27 cellular contexts compared by ENCODE assay signal in the genomic region with DNA sequence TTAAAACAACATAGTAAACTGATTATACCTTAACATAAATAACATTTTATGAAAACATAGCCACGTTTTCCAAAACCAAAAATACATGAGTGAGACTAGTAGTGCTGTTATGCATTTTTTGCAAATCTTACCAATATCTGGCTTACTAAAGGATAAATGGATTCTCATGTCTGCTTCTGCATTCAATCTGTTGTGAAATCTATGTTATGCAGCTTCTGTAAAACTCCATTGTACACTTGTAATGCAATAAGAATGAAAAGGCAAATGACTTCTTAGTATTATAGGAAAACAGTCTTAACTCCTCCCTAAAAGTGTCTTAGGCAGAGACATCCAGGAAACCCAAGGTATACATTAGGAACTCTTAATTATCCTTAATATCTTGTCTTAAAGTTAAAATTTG.
"Had no signal": no experiment of that assay in that cellular context is flagged by ENCODE, and none has a peak within 500 bp of the region (broad histone marks: within the 10 kb centered on the region; RNA-seq: fewer than 3 reads in every experiment).

No MANE protein-coding gene starts in this region.

- ATAC-seq: heart right ventricle; left cardiac atrium; naive thymus-derived CD4-positive, alpha-beta T cell; sciatic nerve; stimulated activated memory B cell treated with anti-CD40 and anti-IgM and Interleukin-4, amounts not matched to agents 10 μg/mL and 1 μg/mL and 100 μg/mL, for 72 hours; stimulated activated naive CD8-positive, alpha-beta T cell treated with anti-CD3 and anti-CD28 coated beads, Interleukin-15, Interleukin-2, amounts not matched to agents 100 U/mL and 50 U/mL, for 24 hours had no signal

- H3K27me3 ChIP-seq: heart right ventricle, right atrium auricular region, testis, tibial artery, upper lobe of left lung had no signal

- H3K36me3 Mint-ChIP-seq: stimulated activated memory B cell treated with anti-CD40 and anti-IgM and Interleukin-4, amounts not matched to agents 10 μg/mL and 1 μg/mL and 100 μg/mL, for 72 hours had no signal

- H3K4me1 Mint-ChIP-seq: nephron progenitor cell; stimulated activated memory B cell treated with anti-CD40 and anti-IgM and Interleukin-4, amounts not matched to agents 10 μg/mL and 1 μg/mL and 100 μg/mL, for 72 hours had no signal

- H3K27ac ChIP-seq: coronary artery, left lung, prostate gland, right atrium auricular region, testis, tibial artery, upper lobe of left lung had no signal

- H3K27ac Mint-ChIP-seq: nephron progenitor cell; stimulated activated memory B cell treated with anti-CD40 and anti-IgM and Interleukin-4, amounts not matched to agents 10 μg/mL and 1 μg/mL and 100 μg/mL, for 72 hours had no signal

- DNase-seq: effector memory CD4-positive, alpha-beta T cell; foreskin melanocyte; glutamatergic neuron; heart right ventricle; hippocampal formation; left cardiac atrium; left lung; mammary epithelial cell; mesendoderm; midbrain; naive thymus-derived CD4-positive, alpha-beta T cell; nephron progenitor cell; nucleus accumbens; stimulated activated CD4-positive, alpha-beta T cell treated with anti-CD3 and anti-CD28 coated beads, Interleukin-2, amount 100 ng/mL, for 24 hours; stimulated activated CD4-positive, alpha-beta T cell treated with anti-CD3 and anti-CD28 coated beads, Interleukin-4, amount 100 ng/mL, for 4 hours; stimulated activated naive CD8-positive, alpha-beta T cell treated with anti-CD3 and anti-CD28 coated beads, Interleukin-15, Interleukin-2, amounts not matched to agents 100 U/mL and 50 U/mL, for 24 hours; substantia nigra; testis; tibial artery; upper lobe of left lung had no signal

- H3K4me1 ChIP-seq: prostate gland, testis had no signal

- H3K9me3 ChIP-seq: heart right ventricle, left lung, prostate gland, right atrium auricular region, testis, tibial artery, upper lobe of left lung had no signal

- H3K27me3 Mint-ChIP-seq: stimulated activated memory B cell treated with anti-CD40 and anti-IgM and Interleukin-4, amounts not matched to agents 10 μg/mL and 1 μg/mL and 100 μg/mL, for 72 hours had no signal

- H3K9me3 Mint-ChIP-seq: nephron progenitor cell; stimulated activated memory B cell treated with anti-CD40 and anti-IgM and Interleukin-4, amounts not matched to agents 10 μg/mL and 1 μg/mL and 100 μg/mL, for 72 hours had no signal

- H3K4me3 Mint-ChIP-seq: nephron progenitor cell; stimulated activated memory B cell treated with anti-CD40 and anti-IgM and Interleukin-4, amounts not matched to agents 10 μg/mL and 1 μg/mL and 100 μg/mL, for 72 hours had no signal

- FAIRE-seq: islet of Langerhans, urothelium cell line had no signal

- H3K36me3 ChIP-seq: heart right ventricle, left lung, prostate gland, right atrium auricular region, tibial artery, upper lobe of left lung had no signal

- H3K4me3 ChIP-seq: coronary artery, heart right ventricle, left lung, prostate gland, right atrium auricular region, testis, tibial artery, upper lobe of left lung had no signal
